Comparison of ENCODE assay signal across 8 cellular contexts in genomic region chr6:45422541-45423110, GRCh38. TPM values are rescaled to one million over a fixed set of nuclear protein-coding genes. Genes with fewer than 3 reads are reported as not detected.
DNase-seq lines count a peak whose midpoint lies in the region; ATAC-seq, FAIRE-seq and TF ChIP-seq lines count a peak whose summit lies in the region.

No MANE protein-coding gene starts in this region.

- H3K4me1 ChIP-seq in kidney (ENCODE audit: control insufficient read depth in 1 of 2, insufficient read depth in 1 of 2, low read depth in 1 of 2, low read length in 2 of 2): peaks cover 0 to 13% of the 10 kb centered on the region in 2 donors

- CTCF ChIA-PET in MCF 10A (lab: Yijun Ruan, JAX): interaction anchor here (0.7 to 3.6 kb wide), 7 partner anchors 9 to 300 kb away, joined by 3 to 17 read pairs (median 4); no protein-coding TSS in a partner anchor

- H3K9me3 ChIP-seq in kidney (ENCODE audit: control insufficient read depth in 1 of 2, low read length in 2 of 2): no peaks in the 10 kb centered on the region

- BruUV-seq in MCF 10A (replicated peaks; lab: Mats Ljungman, UMichigan): no TSS peak

- no peaks in the 10 kb centered on the region for H3K36me3 ChIP-seq in kidney (ENCODE audit: control insufficient read depth in 1 of 2, insufficient read depth in 2 of 2, low read length in 2 of 2)

- intact Hi-C loops in MCF 10A (cut with micrococcal nuclease): loop anchor here (1.0 to 5.0 kb wide), 4 partner anchors 24 to 930 kb away; no protein-coding TSS in a partner anchor
- intact Hi-C loops in kidney (cut with DNase I): no loop called here

- FAIRE-seq in kidney (lab: Jason Lieb, UNC): no peak

- H3K4me3 Mint-ChIP-seq in MCF 10A (ENCODE audit: unreplicated experiment): peak overlapping the region; percentile 91

- peak overlapping the region; percentile 53 to 61 for H3K4me3 ChIP-seq in kidney (ENCODE audit: low read length in 2 of 2)

- POLR2A ChIA-PET in MCF 10A (lab: Yijun Ruan, JAX): interaction anchor here (0.9 to 3.9 kb wide), 10 partner anchors 9 to 292 kb away, joined by 3 to 15 read pairs (median 4); partner anchors contain the start of gene SUPT3H

- H3K27me3 Mint-ChIP-seq in MCF 10A (ENCODE audit: insufficient read depth, unreplicated experiment): no peaks in the 10 kb centered on the region

- H3K27ac Mint-ChIP-seq in MCF 10A (ENCODE audit: low read depth, unreplicated experiment): peak overlapping the region; percentile 24

- peak; percentile 93 for DNase-seq in NK-92 treated with Interleukin-12 subunit alpha and Interleukin-12 subunit beta, amount 100 ng/mL, for 24 hours (lab: John Stamatoyannopoulos, UW)
- no peak for DNase-seq in NK-92 (lab: John Stamatoyannopoulos, UW; ENCODE audit: unreplicated experiment)
- peak; percentile 35 to 82 (median 51) for DNase-seq in T-helper 1 cell
- peak; percentile 32 for DNase-seq in MCF 10A (ENCODE audit: unreplicated experiment)
- peak; percentile 84 for DNase-seq in kidney
- DNase-seq in stimulated activated CD4-positive, alpha-beta T cell treated with anti-CD3 and anti-CD28 coated beads, Interleukin-4, amount 100 ng/mL, for 1 hour: peak; percentile 54

- no peaks in the 10 kb centered on the region for H3K9me3 Mint-ChIP-seq in MCF 10A (ENCODE audit: unreplicated experiment)

- H3K9ac ChIP-seq in kidney (ENCODE audit: low read length in 2 of 2): peak overlapping the region in 1 of 2 donors; percentile 32

- ATAC-seq in GM21825 (IDR thresholded peaks at IDR 0.05; ENCODE audit: unreplicated experiment) (no peak), HG02885 (IDR thresholded peaks at IDR 0.05; ENCODE audit: poor library complexity, unreplicated experiment) (no peak)

- no peaks in the 10 kb centered on the region for H3K36me3 Mint-ChIP-seq in MCF 10A (ENCODE audit: insufficient read depth, unreplicated experiment)

- H3K27ac ChIP-seq in kidney (ENCODE audit: low read depth in 2 of 2, low read length in 2 of 2): peak overlapping the region in 1 of 2 donors; percentile 14

- no peak for TF ChIP-seq CTCF in MCF 10A (IDR thresholded peaks at IDR 0.05; ENCODE audit: unreplicated experiment)
- TF ChIP-seq CTCF in kidney (IDR thresholded peaks at IDR 0.05; ENCODE audit: borderline replicate concordance, extremely low read depth, insufficient read depth): no peak

- H3K4me1 Mint-ChIP-seq in MCF 10A (ENCODE audit: insufficient read depth, unreplicated experiment): peaks cover 17% of the 10 kb centered on the region

RNA-seq across cellular contexts. Expression of gene SUPT3H, which starts 44.9 kb away (rescaled TPM):
- total RNA-seq in MCF 10A (2022) (12.7 and 14.4 TPM in 2 replicates), kidney (10.1 TPM)
- 12.5 TPM for polyA plus RNA-seq in kidney (ENCODE audit: insufficient read depth, low read depth, low replicate concordance)
